In the genomic region with DNA sequence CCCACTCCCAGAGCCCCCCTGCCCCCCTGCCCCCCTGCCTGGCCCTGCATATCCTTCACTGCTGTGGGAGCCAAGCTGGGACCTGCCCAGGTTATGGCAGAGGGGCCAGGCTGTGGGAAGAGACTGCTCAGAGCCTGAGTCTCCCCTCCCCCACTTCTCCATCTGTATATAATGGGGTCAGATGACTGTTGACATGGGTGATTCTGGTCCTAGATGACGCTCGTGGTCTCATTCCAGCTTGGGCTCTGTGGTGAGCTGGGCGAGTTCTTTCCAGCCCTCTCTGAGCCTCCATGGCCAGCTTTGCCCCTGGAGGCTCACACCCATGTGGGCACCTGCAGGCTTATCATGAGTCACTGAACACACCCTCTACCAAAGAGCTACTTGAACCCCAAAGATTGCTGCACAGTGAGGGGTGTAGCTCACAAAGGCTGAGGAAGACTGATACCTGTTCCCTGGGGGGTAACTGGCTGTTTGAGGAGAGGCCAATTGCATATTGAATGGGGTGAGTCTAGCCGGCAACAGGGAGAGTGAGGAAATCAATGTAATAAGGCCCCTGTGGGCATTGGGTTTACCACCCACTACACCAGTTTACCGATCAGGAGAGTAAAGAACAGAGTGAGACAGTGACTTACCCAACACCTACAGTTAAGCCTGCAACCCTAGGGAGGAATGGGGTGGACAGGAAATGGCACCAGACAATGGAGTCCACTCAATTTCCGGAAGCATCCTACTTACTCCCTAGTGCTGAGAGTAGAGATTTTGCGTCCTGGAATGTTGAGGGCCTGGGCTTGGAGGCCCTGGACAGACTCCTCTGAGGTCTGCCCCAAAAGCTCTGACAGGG, we compare ENCODE assay signal across 8 cellular contexts. TPM values are rescaled to one million over a fixed set of nuclear protein-coding genes. Genes with fewer than 3 reads are reported as not detected.
A peak's percentile ranks its signal among the peaks of the same experiment; 100 is the strongest.
DNase-seq lines count a peak whose midpoint lies in the region; ATAC-seq, FAIRE-seq and TF ChIP-seq lines count a peak whose summit lies in the region.

No MANE protein-coding gene starts in this region.

- H3K27ac ChIP-seq in SJCRH30, result no peak overlapping the region
- H3K27ac ChIP-seq in endothelial cell of umbilical vein (ENCODE audit: insufficient read depth, low read depth, low read length), result peak overlapping the region; percentile 51

- intact Hi-C loops in activated CD4-positive, alpha-beta T cell treated with anti-CD3 and anti-CD28 coated beads, Interleukin-2, amount 10 ng/mL, durations not matched to agents 24 days and 14 days (cut with micrococcal nuclease), result loop anchor here (1.0 kb wide), 1 partner anchor 8 kb away; no protein-coding TSS in a partner anchor
- intact Hi-C loops in endothelial cell of umbilical vein (cut with micrococcal nuclease), result loop anchor here (1.0 kb wide), 2 partner anchors 9 to 21 kb away; no protein-coding TSS in a partner anchor

- peak; percentile 84 for FAIRE-seq in endothelial cell of umbilical vein (lab: Jason Lieb, UNC)

- no peak overlapping the region for H2AFZ ChIP-seq in endothelial cell of umbilical vein (ENCODE audit: low read depth, low read length)

- ATAC-seq in GM21825 (IDR thresholded peaks at IDR 0.05; ENCODE audit: unreplicated experiment), result no peak
- ATAC-seq in HG03175 (IDR thresholded peaks at IDR 0.05; ENCODE audit: unreplicated experiment), result no peak

- no TSS peak for BruUV-seq in endothelial cell of umbilical vein (replicated peaks; lab: Mats Ljungman, UMichigan)

- TF ChIP-seq POLR2A in endothelial cell of umbilical vein (IDR thresholded peaks at IDR 0.05; ENCODE audit: low read depth, low read length), result peak; percentile 45

- dilution Hi-C loops in endothelial cell of umbilical vein (cut with MboI; ENCODE audit: extremely low pct_ligation_motif_present, low sequenced_read_pairs), result no loop called here

- H3K4me1 ChIP-seq in SJCRH30 (peaks cover 38% of the 10 kb centered on the region), endothelial cell of umbilical vein (ENCODE audit: control insufficient read depth, extremely low read depth, insufficient read depth, low read length) (peaks cover 40% of the 10 kb centered on the region)

- CTCF ChIA-PET in endothelial cell of umbilical vein (lab: Charles Lee), result interaction anchor here (0.7 to 3.1 kb wide), 9 partner anchors 9 to 78 kb away, joined by 3 to 15 read pairs (median 3); no protein-coding TSS in a partner anchor

- peaks cover under 1% of the 10 kb centered on the region for H3K79me2 ChIP-seq in endothelial cell of umbilical vein (ENCODE audit: control insufficient read depth, insufficient read depth, low read length)

- H3K9me3 Mint-ChIP-seq in activated CD4-positive, alpha-beta T cell treated with anti-CD3 and anti-CD28 coated beads, Interleukin-2, amount 10 ng/mL, durations not matched to agents 24 days and 14 days, result no peaks in the 10 kb centered on the region

- no peaks in the 10 kb centered on the region for H4K20me1 ChIP-seq in endothelial cell of umbilical vein (replicated peaks; ENCODE audit: control insufficient read depth, extremely low read depth, insufficient read depth, low read length)

- peaks cover 38% of the 10 kb centered on the region for H3K4me1 Mint-ChIP-seq in activated CD4-positive, alpha-beta T cell treated with anti-CD3 and anti-CD28 coated beads, Interleukin-2, amount 10 ng/mL, durations not matched to agents 24 days and 14 days

- H3K9me3 ChIP-seq in SJCRH30 (replicated peaks) (no peaks in the 10 kb centered on the region), endothelial cell of umbilical vein (replicated peaks; ENCODE audit: control insufficient read depth, insufficient read depth, low read length) (no peaks in the 10 kb centered on the region)

- H3K9me1 ChIP-seq in endothelial cell of umbilical vein (replicated peaks; ENCODE audit: control insufficient read depth, extremely low read depth, insufficient read depth, low read length), result no peaks in the 10 kb centered on the region

- no peak for TF ChIP-seq CTCF in endothelial cell of umbilical vein (IDR thresholded peaks at IDR 0.05; ENCODE audit: extremely low read depth in 1 of 2, insufficient read depth in 1 of 2, low read depth in 1 of 2, low read length in 2 of 2)

- H3K27me3 Mint-ChIP-seq in activated CD4-positive, alpha-beta T cell treated with anti-CD3 and anti-CD28 coated beads, Interleukin-2, amount 10 ng/mL, durations not matched to agents 24 days and 14 days, result no peaks in the 10 kb centered on the region

- H3K27ac Mint-ChIP-seq in activated CD4-positive, alpha-beta T cell treated with anti-CD3 and anti-CD28 coated beads, Interleukin-2, amount 10 ng/mL, durations not matched to agents 24 days and 14 days, result peak overlapping the region; percentile 93

- POLR2A ChIA-PET in endothelial cell of umbilical vein (lab: Charles Lee), result interaction anchor here (0.5 to 0.6 kb wide), 2 partner anchors 32 to 148 kb away, joined by 4 read pairs; no protein-coding TSS in a partner anchor

- H3K36me3 ChIP-seq in SJCRH30 (no peaks in the 10 kb centered on the region), endothelial cell of umbilical vein (ENCODE audit: control insufficient read depth in 2 of 2, extremely low read depth in 1 of 2, insufficient read depth in 2 of 2, low read length in 2 of 2) (no peaks in the 10 kb centered on the region)

- H3K27me3 ChIP-seq in SJCRH30, result no peaks in the 10 kb centered on the region
- H3K27me3 ChIP-seq in endothelial cell of umbilical vein (ENCODE audit: control insufficient read depth in 2 of 2, insufficient read depth in 2 of 2, low read length in 2 of 2), result no peaks in the 10 kb centered on the region

- peak overlapping the region; percentile 81 for H3K4me3 Mint-ChIP-seq in activated CD4-positive, alpha-beta T cell treated with anti-CD3 and anti-CD28 coated beads, Interleukin-2, amount 10 ng/mL, durations not matched to agents 24 days and 14 days

- no peak overlapping the region for H3K9ac ChIP-seq in endothelial cell of umbilical vein (replicated peaks; ENCODE audit: extremely low read depth, insufficient read depth, low read length)

- peak; percentile 71 for DNase-seq in activated CD4-positive, alpha-beta T cell treated with anti-CD3 and anti-CD28 coated beads, Interleukin-2, amount 10 ng/mL, durations not matched to agents 24 days and 14 days
- DNase-seq in activated CD4-positive, alpha-beta T cell treated with anti-CD3 and anti-CD28 coated beads, Interleukin-2, amount 50 U/mL, for 48 hours, result no peak
- DNase-seq in SJCRH30, result peak; percentile 65 to 70
- peak; percentile 21 for DNase-seq in endothelial cell of umbilical vein (ENCODE audit: low read depth, low spot score)
- DNase-seq in myocyte (ENCODE audit: low read depth), result peak; percentile 88
- no peak for DNase-seq in NCI-H2081 (lab: John Stamatoyannopoulos, UW)

- no peak overlapping the region for H3K4me2 ChIP-seq in endothelial cell of umbilical vein (ENCODE audit: insufficient read depth, low read length)

- peaks cover 1% of the 10 kb centered on the region for H3K36me3 Mint-ChIP-seq in activated CD4-positive, alpha-beta T cell treated with anti-CD3 and anti-CD28 coated beads, Interleukin-2, amount 10 ng/mL, durations not matched to agents 24 days and 14 days (ENCODE audit: low read depth)

- H3K4me3 ChIP-seq in SJCRH30, result peak overlapping the region; percentile 62
- peak overlapping the region in 1 of 3 experiments; percentile 52 for H3K4me3 ChIP-seq in endothelial cell of umbilical vein (replicated peaks in 1 of 3; ENCODE audit: insufficient read depth in 1 of 3, low read depth in 1 of 3, low read length in 3 of 3)

TF ChIP-seq in endothelial cell of umbilical vein, 7 proteins besides CTCF, POLR2A, EP300 and RAD21:
- no peak for TF ChIP-seq FOS (IDR thresholded peaks at IDR 0.05; ENCODE audit: borderline replicate concordance, insufficient read depth, low read length)
- TF ChIP-seq GATA2 (IDR thresholded peaks at IDR 0.05; ENCODE audit: insufficient read depth, insufficient read length, low read depth, low read length), result no peak
- TF ChIP-seq JUN (IDR thresholded peaks at IDR 0.05; ENCODE audit: borderline replicate concordance, insufficient read depth, insufficient read length, low read depth), result no peak
- TF ChIP-seq MYC (IDR thresholded peaks at IDR 0.05; ENCODE audit: low read depth, low read length), result no peak
- TF ChIP-seq, protein P1, sequence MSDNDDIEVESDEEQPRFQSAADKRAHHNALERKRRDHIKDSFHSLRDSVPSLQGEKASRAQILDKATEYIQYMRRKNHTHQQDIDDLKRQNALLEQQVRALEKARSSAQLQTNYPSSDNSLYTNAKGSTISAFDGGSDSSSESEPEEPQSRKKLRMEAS (IDR thresholded peaks at IDR 0.05; ENCODE audit: insufficient read depth, insufficient read length), result no peak
- no peak for TF ChIP-seq POLR2AphosphoS5 (IDR thresholded peaks at IDR 0.05; ENCODE audit: insufficient read depth, low read depth, low read length)
- no peak for TF ChIP-seq EZH2 (IDR thresholded peaks at IDR 0.05; ENCODE audit: borderline replicate concordance, low read depth, low read length, severe bottlenecking)
TF ChIP-seq in endothelial cell of umbilical vein: peak in this region for 0.

RNA-seq across cellular contexts. Expression of a gene that starts 4.2 kb away (rescaled TPM):
- total RNA-seq in activated CD4-positive, alpha-beta T cell treated with anti-CD3 and anti-CD28 coated beads, Interleukin-2, amount 10 ng/mL, durations not matched to agents 24 days and 14 days, result 154 and 171 TPM in 2 replicates
- total RNA-seq in SJCRH30 (2014; rRNA removed; shearing (Covaris generic)), result 65.3 and 74.1 TPM in 2 replicates
- total RNA-seq in endothelial cell of umbilical vein (109 and 117 TPM in 2 replicates), myocyte (153 and 348 TPM in 2 replicates)
- 50.4 and 66.3 TPM in 2 replicates for polyA plus RNA-seq in endothelial cell of umbilical vein
- polyA plus RNA-seq in endothelial cell of umbilical vein (2011; cell fraction: cytosol; rRNA removed), result 22.4 and 31.8 TPM in 2 replicates
- 139 and 174 TPM in 2 replicates for polyA plus RNA-seq in endothelial cell of umbilical vein (2011; cell fraction: nucleus; rRNA removed)
- polyA plus RNA-seq in endothelial cell of umbilical vein (2012), result 64.9 and 76.2 TPM in 2 replicates
- 51.5 and 65.4 TPM in 2 replicates for polyA minus RNA-seq in endothelial cell of umbilical vein
- polyA minus RNA-seq in endothelial cell of umbilical vein (2011; cell fraction: cytosol; rRNA and poly(A)+ RNA removed), result 114 TPM
- polyA minus RNA-seq in endothelial cell of umbilical vein (2011; cell fraction: nucleus; rRNA and poly(A)+ RNA removed), result 78.3 and 98.8 TPM in 2 replicates
- 82.8 TPM for polyA plus RNA-seq in myocyte (2012)

Comparison
In these comparisons a context has a peak if more than half of its experiments do, and no peak if none do; other contexts are left out.
1. DNase-seq: peak in activated CD4-positive, alpha-beta T cell treated with anti-CD3 and anti-CD28 coated beads, Interleukin-2, amount 10 ng/mL, durations not matched to agents 24 days and 14 days (single experiment), SJCRH30 (2 of 2), endothelial cell of umbilical vein (single experiment) and myocyte (single experiment); none in activated CD4-positive, alpha-beta T cell treated with anti-CD3 and anti-CD28 coated beads, Interleukin-2, amount 50 U/mL, for 48 hours (0 of 2) and NCI-H2081 (0 of 2).